Comparison of ENCODE assay signal across 1 cellular context in genomic region chrX:2652106-2652505, GRCh38.
TF ChIP-seq lines count a peak whose summit lies in the region.

No MANE protein-coding gene starts in this region.

TF ChIP-seq in GM23338, 12 proteins besides CTCF, POLR2A, EP300 and RAD21 (continued from another document):
- no peak for TF ChIP-seq ZNF462 (CRISPR knock-in tag; IDR thresholded peaks at IDR 0.05)
- no peak for TF ChIP-seq ZNF331 (CRISPR knock-in tag; IDR thresholded peaks at IDR 0.05; ENCODE audit: low read depth)
- TF ChIP-seq REST (IDR thresholded peaks at IDR 0.05; ENCODE audit: unreplicated experiment), result no peak
- TF ChIP-seq ETS1 (IDR thresholded peaks at IDR 0.05), result no peak
